Comparison of ENCODE assay signal across 9 cellular contexts in genomic region chr10:104127411-104127810, GRCh38. TPM values are rescaled to one million over a fixed set of nuclear protein-coding genes. Genes with fewer than 3 reads are reported as not detected.
DNase-seq lines count a peak whose midpoint lies in the region; ATAC-seq and TF ChIP-seq lines count a peak whose summit lies in the region.
"Had no signal": no experiment of that assay in that cellular context is flagged by ENCODE, and none has a peak within 500 bp of the region (broad histone marks: within the 10 kb centered on the region; RNA-seq: fewer than 3 reads in every experiment).

No MANE protein-coding gene starts in this region.

- no peaks in the 10 kb centered on the region; the same call in 1 of the 2 replicates for H3F3A ChIP-seq in SU-DHL-6 (ENCODE audit: insufficient read depth)

- no peak for TF ChIP-seq EP300 in stomach (IDR thresholded peaks at IDR 0.05)

- H3K4me2 ChIP-seq in SU-DHL-6 (ENCODE audit: low read depth, low read length, poor library complexity, severe bottlenecking), result no peak overlapping the region

- ATAC-seq in GM21786 (IDR thresholded peaks at IDR 0.05; ENCODE audit: unreplicated experiment) (peak; percentile 69), HG02884 (IDR thresholded peaks at IDR 0.05; ENCODE audit: unreplicated experiment) (no peak), HG03025 (IDR thresholded peaks at IDR 0.05; ENCODE audit: low FRiP score, unreplicated experiment) (no peak)

- H3K9ac ChIP-seq in SU-DHL-6 (ENCODE audit: low read length), result no peak overlapping the region

- H3K9me2 ChIP-seq in SU-DHL-6 (replicated peaks; ENCODE audit: insufficient read depth, low read length), result no peaks in the 10 kb centered on the region

- H4K20me1 ChIP-seq in SU-DHL-6 (ENCODE audit: low read depth, low read length), result no peaks in the 10 kb centered on the region

- WGBS in stomach, 5 donors, result 72 to 85% (median 83%) methylated on average over 2 of the region's 2 CpGs

- H3K27me3 ChIP-seq in SU-DHL-6 (ENCODE audit: low read length) (no peaks in the 10 kb centered on the region), layer of hippocampus (ENCODE audit: control insufficient read depth, insufficient read depth, low read length) (no peaks in the 10 kb centered on the region), stomach (no peaks in the 10 kb centered on the region)

- H3K4me1 ChIP-seq in stomach, result peaks cover 0 to 12% (median 6%) of the 10 kb centered on the region in 4 donors

- H3K9me3 ChIP-seq in SU-DHL-6 (ENCODE audit: insufficient read depth, low read length) (no peaks in the 10 kb centered on the region), stomach (no peaks in the 10 kb centered on the region)

- H3K79me2 ChIP-seq in SU-DHL-6 (ENCODE audit: insufficient read depth, low read length), result no peaks in the 10 kb centered on the region; the same call in none of the 2 replicates

- intact Hi-C loops in stomach (cut with DNase I; ENCODE audit: low total_unique reads), result no loop called here

- no peak overlapping the region for H3K4me3 ChIP-seq in SU-DHL-6 (ENCODE audit: insufficient read depth, low read length, poor library complexity, severe bottlenecking)
- no peak overlapping the region for H3K4me3 ChIP-seq in stomach

- H2AFZ ChIP-seq in SU-DHL-6 (ENCODE audit: low read depth, low read length, severe bottlenecking), result no peak overlapping the region

- TF ChIP-seq POLR2A in stomach (IDR thresholded peaks at IDR 0.05), result no peak

- H3K27ac ChIP-seq in SU-DHL-6 (ENCODE audit: low read depth, low read length) (no peak overlapping the region), layer of hippocampus (ENCODE audit: low read depth, low read length) (peak overlapping the region; percentile 2), stomach (no peak overlapping the region)

- TF ChIP-seq CTCF in SU-DHL-6 (IDR thresholded peaks at IDR 0.05; ENCODE audit: insufficient read depth, low read length, poor library complexity, severe bottlenecking) (peak; percentile 34), stomach (IDR thresholded peaks at IDR 0.05) (no peak)

- in situ Hi-C loops in Caki2 (cut with HindIII; ENCODE audit: low pct_unique_long_range_greater_than_20kb, low sequenced_read_pairs), result no loop called here

- DNase-seq in Caki2 (ENCODE audit: low read depth), result peak; percentile 39
- no peak for DNase-seq in NCI-H1930 (lab: John Stamatoyannopoulos, UW)
- DNase-seq in stomach, result no peak
- DNase-seq: activated naive CD8-positive, alpha-beta T cell treated with anti-CD3 and anti-CD28 coated beads, Interleukin-2, amount 10 ng/mL, durations not matched to agents 7 days and 5 days had no signal

- no peaks in the 10 kb centered on the region for H3K36me3 ChIP-seq in SU-DHL-6 (ENCODE audit: low read length)
- peaks cover 6 to 10% (median 7%) of the 10 kb centered on the region in 4 donors for H3K36me3 ChIP-seq in stomach

RNA-seq across cellular contexts. Expression of gene SFR1, which starts 5.4 kb away (rescaled TPM):
- 15.6 and 20.8 TPM in 2 replicates for total RNA-seq in Caki2 (2014; rRNA removed; shearing (Covaris generic); ENCODE audit: low replicate concordance)
- total RNA-seq in stomach, result 1 to 10 TPM in 4 of 5 donors, under 1 TPM in 1; 0.58 to 8.8 (median 1.8) TPM
- 10 to 100 TPM in 1 of 3 donors, 1 to 10 TPM in 2; 6.0 to 13.1 (median 7.5) TPM for polyA plus RNA-seq in stomach

RNA-seq across cellular contexts. Expression of gene COL17A1, which starts 41.7 kb away (rescaled TPM):
- 0.03 TPM in 1 of 2 replicates, not detected in the other for total RNA-seq in Caki2 (2014; rRNA removed; shearing (Covaris generic); ENCODE audit: low replicate concordance)
- 10 to 100 TPM in 2 of 5 donors, 1 to 10 TPM in 2, under 1 TPM in 1; 0.45 to 53.3 (median 5.7) TPM for total RNA-seq in stomach
- polyA plus RNA-seq in stomach, result 10 to 100 TPM in 1 of 3 donors, 1 to 10 TPM in 2; 1.4 to 50.7 (median 3.4) TPM
- total RNA-seq: activated naive CD8-positive, alpha-beta T cell treated with anti-CD3 and anti-CD28 coated beads, Interleukin-2, amount 10 ng/mL, durations not matched to agents 7 days and 5 days had no signal
